ENCODE assay signal across 21 cellular contexts in genomic region chr2:180943275-180943674, GRCh38.
"Had no signal": no experiment of that assay in that cellular context is flagged by ENCODE, and none has a peak within 500 bp of the region (broad histone marks: within the 10 kb centered on the region; RNA-seq: fewer than 3 reads in every experiment).

No MANE protein-coding gene starts in this region.

- H3K9me3 ChIP-seq: gastrocnemius medialis, lower lobe of right lung, right lobe of liver, suprapubic skin, transverse colon, vagina had no signal

- H3K4me3 ChIP-seq: gastrocnemius medialis, lower lobe of right lung, right lobe of liver, suprapubic skin, transverse colon, vagina had no signal

- H3K4me1 ChIP-seq: gastrocnemius medialis, lower lobe of right lung, parathyroid adenoma, right lobe of liver, suprapubic skin, transverse colon, vagina had no signal

- H3K36me3 ChIP-seq: gastrocnemius medialis, lower lobe of right lung, right lobe of liver, suprapubic skin, transverse colon, vagina had no signal

- H3K27ac ChIP-seq: epithelial cell of prostate, gastrocnemius medialis, lower lobe of right lung, parathyroid adenoma, right lobe of liver, suprapubic skin, transverse colon, vagina had no signal

- H3K79me2 ChIP-seq: parathyroid adenoma had no signal

- H3K9ac ChIP-seq: parathyroid adenoma had no signal

- H3K27me3 ChIP-seq: gastrocnemius medialis, right lobe of liver, suprapubic skin, transverse colon, vagina had no signal

- DNase-seq: effector CD8-positive, alpha-beta T cell; endodermal cell; gastrocnemius medialis; head of caudate nucleus; left ventricle myocardium superior; lower lobe of right lung; natural killer cell; right lobe of liver; small intestine; stimulated activated CD4-positive, alpha-beta T cell treated with anti-CD3 and anti-CD28 coated beads, Interleukin-12 subunit alpha, Interleukin-12 subunit beta, amount 100 ng/mL, for 4 hours; stimulated activated CD4-positive, alpha-beta T cell treated with anti-CD3 and anti-CD28 coated beads, Interleukin-1b, Interleukin-23, amount 100 ng/mL, for 48 hours; stimulated activated CD4-positive, alpha-beta T cell treated with anti-CD3 and anti-CD28 coated beads, Interleukin-4, amount 100 ng/mL, for 1 hour; stimulated activated CD8-positive, alpha-beta memory T cell treated with anti-CD3 and anti-CD28 coated beads, Interleukin-4, amount 100 ng/mL, for 48 hours; stimulated activated naive CD4-positive, alpha-beta T cell; stimulated activated naive CD8-positive, alpha-beta T cell treated with anti-CD3 and anti-CD28 coated beads, Interleukin-15, amount 100 ng/mL, for 72 hours; transverse colon had no signal

- ATAC-seq: esophagus mucosa; gastrocnemius medialis; left ventricle myocardium superior; lower lobe of right lung; natural killer cell; right lobe of liver; stimulated activated naive CD8-positive, alpha-beta T cell treated with anti-CD3 and anti-CD28 coated beads, Interleukin-15, amount 100 ng/mL, for 72 hours had no signal

- H2AFZ ChIP-seq: parathyroid adenoma had no signal
